1 cellular context compared by ENCODE assay signal in the genomic region with DNA sequence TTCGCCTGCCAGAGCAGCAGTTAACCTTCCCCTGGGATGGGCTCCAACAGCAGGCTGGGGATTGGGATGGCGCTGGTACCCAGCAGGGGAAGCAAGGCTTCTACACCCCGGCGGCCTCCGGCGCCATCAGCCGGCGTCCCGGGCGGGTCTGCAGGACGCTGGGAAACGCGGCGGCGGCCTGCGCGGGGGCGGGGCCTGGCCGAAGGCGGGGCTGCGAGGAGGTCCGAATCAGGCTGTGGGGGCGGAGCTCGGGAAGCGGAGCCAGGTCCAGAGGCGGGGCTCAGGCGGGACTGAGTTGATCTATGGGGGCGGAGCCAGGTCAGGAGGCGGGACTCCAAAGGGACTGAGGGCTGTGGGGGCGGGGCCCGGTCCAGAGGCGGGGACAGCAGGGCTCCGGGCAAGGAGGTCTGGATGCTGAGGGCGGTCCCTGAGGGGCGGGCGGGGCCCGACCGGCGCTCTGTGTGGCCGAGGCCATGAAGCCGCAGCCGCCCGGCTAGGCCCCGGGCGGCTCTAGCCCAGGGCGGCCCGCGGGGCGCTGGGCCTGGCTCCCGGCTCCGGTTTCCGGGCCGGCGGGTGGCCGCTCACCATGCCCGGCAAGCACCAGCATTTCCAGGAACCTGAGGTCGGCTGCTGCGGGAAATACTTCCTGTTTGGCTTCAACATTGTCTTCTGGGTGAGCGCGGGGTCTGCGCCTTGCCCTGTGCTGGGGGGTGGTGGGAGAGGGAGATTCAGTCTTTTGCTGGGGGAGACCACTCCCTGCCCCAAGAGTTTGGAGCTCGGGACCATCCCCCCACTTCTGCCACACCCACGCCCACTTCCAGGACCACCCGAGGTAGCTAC.
TF ChIP-seq lines count a peak whose summit lies in the region.

TSPAN17 (plus strand) TSS at position 455 of the 840 bp plus-strand sequence; CDS start at position 587, 132 bp downstream.

TF ChIP-seq in HepG2, 621 proteins besides CTCF, POLR2A, EP300 and RAD21 (continued from another document and continues in another):
- 0 out of 2 replicates have a peak, but pooled peaks have one; percentile 32 for TF ChIP-seq ZNF274 (CRISPR knock-in tag; IDR thresholded peaks at IDR 0.05)
- peak; percentile 60; the same call in 1 of the 2 replicates for TF ChIP-seq ZNF598 (CRISPR knock-in tag; IDR thresholded peaks at IDR 0.05; ENCODE audit: borderline replicate concordance)
- TF ChIP-seq GTF2F1 (IDR thresholded peaks at IDR 0.05; ENCODE audit: low read length): no peak
- TF ChIP-seq ZNF138 (CRISPR knock-in tag; IDR thresholded peaks at IDR 0.05; ENCODE audit: low read depth): no peak
- peak; percentile 84 for TF ChIP-seq YY1 (IDR thresholded peaks at IDR 0.05; ENCODE audit: insufficient read depth, insufficient replicate concordance, low read depth, low read length)
- TF ChIP-seq MATR3 (CRISPR knock-in tag; IDR thresholded peaks at IDR 0.05): no peak
- no peak for TF ChIP-seq PLRG1 (conservative IDR thresholded peaks at IDR 0.05)
- TF ChIP-seq MED1 (CRISPR knock-in tag; IDR thresholded peaks at IDR 0.05): no peak
- TF ChIP-seq, protein P1, sequence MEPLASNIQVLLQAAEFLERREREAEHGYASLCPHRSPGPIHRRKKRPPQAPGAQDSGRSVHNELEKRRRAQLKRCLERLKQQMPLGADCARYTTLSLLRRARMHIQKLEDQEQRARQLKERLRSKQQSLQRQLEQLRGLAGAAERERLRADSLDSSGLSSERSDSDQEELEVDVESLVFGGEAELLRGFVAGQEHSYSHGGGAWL (CRISPR knock-in tag; IDR thresholded peaks at IDR 0.05): peak; percentile 29; the same call in 1 of the 2 replicates
- no peak for TF ChIP-seq TP53 (CRISPR knock-in tag; conservative IDR thresholded peaks at IDR 0.05)
- no peak for TF ChIP-seq DDIT3 (CRISPR knock-in tag; IDR thresholded peaks at IDR 0.05)
- TF ChIP-seq, protein P2, sequence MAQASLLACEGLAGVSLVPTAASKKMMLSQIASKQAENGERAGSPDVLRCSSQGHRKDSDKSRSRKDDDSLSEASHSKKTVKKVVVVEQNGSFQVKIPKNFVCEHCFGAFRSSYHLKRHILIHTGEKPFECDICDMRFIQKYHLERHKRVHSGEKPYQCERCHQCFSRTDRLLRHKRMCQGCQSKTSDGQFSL (CRISPR knock-in tag; IDR thresholded peaks at IDR 0.05): no peak
- TF ChIP-seq, protein P3, sequence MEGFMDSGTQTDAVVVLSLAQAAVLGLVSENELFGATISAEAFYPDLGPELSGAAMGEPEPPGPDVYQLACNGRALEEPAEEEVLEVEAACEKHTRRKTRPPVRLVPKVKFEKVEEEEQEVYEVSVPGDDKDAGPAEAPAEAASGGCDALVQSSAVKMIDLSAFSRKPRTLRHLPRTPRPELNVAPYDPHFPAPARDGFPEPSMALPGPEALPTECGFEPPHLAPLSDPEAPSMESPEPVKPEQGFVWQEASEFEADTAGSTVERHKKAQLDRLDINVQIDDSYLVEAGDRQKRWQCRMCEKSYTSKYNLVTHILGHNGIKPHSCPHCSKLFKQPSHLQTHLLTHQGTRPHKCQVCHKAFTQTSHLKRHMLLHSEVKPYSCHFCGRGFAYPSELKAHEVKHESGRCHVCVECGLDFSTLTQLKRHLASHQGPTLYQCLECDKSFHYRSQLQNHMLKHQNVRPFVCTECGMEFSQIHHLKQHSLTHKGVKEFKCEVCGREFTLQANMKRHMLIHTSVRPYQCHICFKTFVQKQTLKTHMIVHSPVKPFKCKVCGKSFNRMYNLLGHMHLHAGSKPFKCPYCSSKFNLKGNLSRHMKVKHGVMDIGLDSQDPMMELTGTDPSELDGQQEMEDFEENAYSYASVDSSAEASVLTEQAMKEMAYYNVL (CRISPR knock-in tag; IDR thresholded peaks at IDR 0.05; ENCODE audit: borderline replicate concordance): peak; percentile 18; the same call in 1 of the 2 replicates
- no peak for TF ChIP-seq SNAPC2 (CRISPR knock-in tag; IDR thresholded peaks at IDR 0.05)
- no peak for TF ChIP-seq TEAD3 (CRISPR knock-in tag; optimal IDR thresholded peaks at IDR 0.05; ENCODE audit: borderline replicate concordance)
- TF ChIP-seq DR1 (CRISPR knock-in tag; IDR thresholded peaks at IDR 0.05): peak; percentile 36; the same call in 1 of the 2 replicates
- TF ChIP-seq ZNF724P (CRISPR knock-in tag; IDR thresholded peaks at IDR 0.05; ENCODE audit: borderline replicate concordance): no peak
- no peak for TF ChIP-seq POLR2AphosphoS2 (IDR thresholded peaks at IDR 0.05; ENCODE audit: low read depth, low read length)
- no peak for TF ChIP-seq NCOR1 (IDR thresholded peaks at IDR 0.05; ENCODE audit: borderline replicate concordance, low read length)
- no peak for TF ChIP-seq ISL2 (CRISPR knock-in tag; IDR thresholded peaks at IDR 0.05)
- TF ChIP-seq, protein P4, sequence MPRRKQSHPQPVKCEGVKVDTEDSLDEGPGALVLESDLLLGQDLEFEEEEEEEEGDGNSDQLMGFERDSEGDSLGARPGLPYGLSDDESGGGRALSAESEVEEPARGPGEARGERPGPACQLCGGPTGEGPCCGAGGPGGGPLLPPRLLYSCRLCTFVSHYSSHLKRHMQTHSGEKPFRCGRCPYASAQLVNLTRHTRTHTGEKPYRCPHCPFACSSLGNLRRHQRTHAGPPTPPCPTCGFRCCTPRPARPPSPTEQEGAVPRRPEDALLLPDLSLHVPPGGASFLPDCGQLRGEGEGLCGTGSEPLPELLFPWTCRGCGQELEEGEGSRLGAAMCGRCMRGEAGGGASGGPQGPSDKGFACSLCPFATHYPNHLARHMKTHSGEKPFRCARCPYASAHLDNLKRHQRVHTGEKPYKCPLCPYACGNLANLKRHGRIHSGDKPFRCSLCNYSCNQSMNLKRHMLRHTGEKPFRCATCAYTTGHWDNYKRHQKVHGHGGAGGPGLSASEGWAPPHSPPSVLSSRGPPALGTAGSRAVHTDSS (CRISPR knock-in tag; conservative IDR thresholded peaks at IDR 0.05): no peak
- TF ChIP-seq, protein P5, sequence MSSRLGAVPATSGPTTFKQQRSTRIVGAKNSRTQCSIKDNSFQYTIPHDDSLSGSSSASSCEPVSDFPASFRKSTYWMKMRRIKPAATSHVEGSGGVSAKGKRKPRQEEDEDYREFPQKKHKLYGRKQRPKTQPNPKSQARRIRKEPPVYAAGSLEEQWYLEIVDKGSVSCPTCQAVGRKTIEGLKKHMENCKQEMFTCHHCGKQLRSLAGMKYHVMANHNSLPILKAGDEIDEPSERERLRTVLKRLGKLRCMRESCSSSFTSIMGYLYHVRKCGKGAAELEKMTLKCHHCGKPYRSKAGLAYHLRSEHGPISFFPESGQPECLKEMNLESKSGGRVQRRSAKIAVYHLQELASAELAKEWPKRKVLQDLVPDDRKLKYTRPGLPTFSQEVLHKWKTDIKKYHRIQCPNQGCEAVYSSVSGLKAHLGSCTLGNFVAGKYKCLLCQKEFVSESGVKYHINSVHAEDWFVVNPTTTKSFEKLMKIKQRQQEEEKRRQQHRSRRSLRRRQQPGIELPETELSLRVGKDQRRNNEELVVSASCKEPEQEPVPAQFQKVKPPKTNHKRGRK (CRISPR knock-in tag; IDR thresholded peaks at IDR 0.05): no peak
- TF ChIP-seq, protein P6, sequence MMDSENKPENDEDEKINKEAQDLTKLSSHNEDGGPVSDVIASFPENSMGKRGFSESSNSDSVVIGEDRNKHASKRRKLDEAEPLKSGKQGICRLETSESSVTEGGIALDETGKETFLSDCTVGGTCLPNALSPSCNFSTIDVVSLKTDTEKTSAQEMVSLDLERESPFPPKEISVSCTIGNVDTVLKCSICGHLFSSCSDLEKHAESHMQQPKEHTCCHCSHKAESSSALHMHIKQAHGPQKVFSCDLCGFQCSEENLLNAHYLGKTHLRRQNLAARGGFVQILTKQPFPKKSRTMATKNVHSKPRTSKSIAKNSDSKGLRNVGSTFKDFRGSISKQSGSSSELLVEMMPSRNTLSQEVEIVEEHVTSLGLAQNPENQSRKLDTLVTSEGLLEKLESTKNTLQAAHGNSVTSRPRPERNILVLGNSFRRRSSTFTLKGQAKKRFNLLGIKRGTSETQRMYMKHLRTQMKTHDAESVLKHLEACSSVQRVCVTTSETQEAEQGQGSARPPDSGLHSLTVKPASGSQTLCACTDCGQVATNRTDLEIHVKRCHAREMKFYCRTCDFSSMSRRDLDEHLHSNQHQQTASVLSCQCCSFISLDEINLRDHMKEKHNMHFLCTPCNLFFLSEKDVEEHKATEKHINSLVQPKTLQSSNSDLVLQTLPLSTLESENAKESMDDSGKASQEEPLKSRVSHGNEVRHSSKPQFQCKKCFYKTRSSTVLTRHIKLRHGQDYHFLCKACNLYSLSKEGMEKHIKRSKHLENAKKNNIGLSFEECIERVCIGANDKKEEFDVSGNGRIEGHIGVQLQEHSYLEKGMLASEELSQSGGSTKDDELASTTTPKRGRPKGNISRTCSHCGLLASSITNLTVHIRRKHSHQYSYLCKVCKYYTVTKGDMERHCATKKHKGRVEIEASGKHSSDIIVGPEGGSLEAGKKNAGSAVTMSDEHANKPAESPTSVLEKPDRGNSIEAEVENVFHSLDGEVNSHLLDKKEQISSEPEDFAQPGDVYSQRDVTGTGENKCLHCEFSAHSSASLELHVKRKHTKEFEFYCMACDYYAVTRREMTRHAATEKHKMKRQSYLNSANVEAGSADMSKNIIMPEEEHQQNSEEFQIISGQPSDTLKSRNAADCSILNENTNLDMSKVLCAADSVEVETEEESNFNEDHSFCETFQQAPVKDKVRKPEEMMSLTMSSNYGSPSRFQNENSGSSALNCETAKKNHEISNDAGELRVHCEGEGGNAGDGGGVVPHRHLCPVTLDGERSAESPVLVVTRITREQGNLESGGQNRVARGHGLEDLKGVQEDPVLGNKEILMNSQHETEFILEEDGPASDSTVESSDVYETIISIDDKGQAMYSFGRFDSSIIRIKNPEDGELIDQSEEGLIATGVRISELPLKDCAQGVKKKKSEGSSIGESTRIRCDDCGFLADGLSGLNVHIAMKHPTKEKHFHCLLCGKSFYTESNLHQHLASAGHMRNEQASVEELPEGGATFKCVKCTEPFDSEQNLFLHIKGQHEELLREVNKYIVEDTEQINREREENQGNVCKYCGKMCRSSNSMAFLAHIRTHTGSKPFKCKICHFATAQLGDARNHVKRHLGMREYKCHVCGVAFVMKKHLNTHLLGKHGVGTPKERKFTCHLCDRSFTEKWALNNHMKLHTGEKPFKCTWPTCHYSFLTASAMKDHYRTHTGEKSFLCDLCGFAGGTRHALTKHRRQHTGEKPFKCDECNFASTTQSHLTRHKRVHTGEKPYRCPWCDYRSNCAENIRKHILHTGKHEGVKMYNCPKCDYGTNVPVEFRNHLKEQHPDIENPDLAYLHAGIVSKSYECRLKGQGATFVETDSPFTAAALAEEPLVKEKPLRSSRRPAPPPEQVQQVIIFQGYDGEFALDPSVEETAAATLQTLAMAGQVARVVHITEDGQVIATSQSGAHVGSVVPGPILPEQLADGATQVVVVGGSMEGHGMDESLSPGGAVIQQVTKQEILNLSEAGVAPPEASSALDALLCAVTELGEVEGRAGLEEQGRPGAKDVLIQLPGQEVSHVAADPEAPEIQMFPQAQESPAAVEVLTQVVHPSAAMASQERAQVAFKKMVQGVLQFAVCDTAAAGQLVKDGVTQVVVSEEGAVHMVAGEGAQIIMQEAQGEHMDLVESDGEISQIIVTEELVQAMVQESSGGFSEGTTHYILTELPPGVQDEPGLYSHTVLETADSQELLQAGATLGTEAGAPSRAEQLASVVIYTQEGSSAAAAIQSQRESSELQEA (CRISPR knock-in tag; IDR thresholded peaks at IDR 0.05; ENCODE audit: not compliant biosample characterization): peak; percentile 47
- no peak for TF ChIP-seq MTERF4 (CRISPR knock-in tag; IDR thresholded peaks at IDR 0.05)
- no peak for TF ChIP-seq NCOA1 (CRISPR knock-in tag; IDR thresholded peaks at IDR 0.05)
- no peak for TF ChIP-seq ZMYM2 (CRISPR knock-in tag; IDR thresholded peaks at IDR 0.05)
- no peak for TF ChIP-seq SAFB2 (CRISPR knock-in tag; IDR thresholded peaks at IDR 0.05; ENCODE audit: borderline replicate concordance, low read depth)
- TF ChIP-seq CCAR2 (optimal IDR thresholded peaks at IDR 0.05; ENCODE audit: low read depth, low read length): no peak
- no peak for TF ChIP-seq MAFF (IDR thresholded peaks at IDR 0.05; ENCODE audit: low read depth, low read length)
- TF ChIP-seq, protein P7, sequence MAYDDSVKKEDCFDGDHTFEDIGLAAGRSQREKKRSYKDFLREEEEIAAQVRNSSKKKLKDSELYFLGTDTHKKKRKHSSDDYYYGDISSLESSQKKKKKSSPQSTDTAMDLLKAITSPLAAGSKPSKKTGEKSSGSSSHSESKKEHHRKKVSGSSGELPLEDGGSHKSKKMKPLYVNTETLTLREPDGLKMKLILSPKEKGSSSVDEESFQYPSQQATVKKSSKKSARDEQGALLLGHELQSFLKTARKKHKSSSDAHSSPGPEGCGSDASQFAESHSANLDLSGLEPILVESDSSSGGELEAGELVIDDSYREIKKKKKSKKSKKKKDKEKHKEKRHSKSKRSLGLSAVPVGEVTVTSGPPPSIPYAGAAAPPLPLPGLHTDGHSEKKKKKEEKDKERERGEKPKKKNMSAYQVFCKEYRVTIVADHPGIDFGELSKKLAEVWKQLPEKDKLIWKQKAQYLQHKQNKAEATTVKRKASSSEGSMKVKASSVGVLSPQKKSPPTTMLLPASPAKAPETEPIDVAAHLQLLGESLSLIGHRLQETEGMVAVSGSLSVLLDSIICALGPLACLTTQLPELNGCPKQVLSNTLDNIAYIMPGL (CRISPR knock-in tag; IDR thresholded peaks at IDR 0.05; ENCODE audit: borderline replicate concordance in 1 of 2, low read depth in 1 of 2): peak in 1 of 2 experiments; percentile 15; a peak in 1 of 4 replicates
- TF ChIP-seq KLF16 (CRISPR knock-in tag; IDR thresholded peaks at IDR 0.05): peak in 1 of 2 experiments; percentile 53; a peak in 1 of 4 replicates
- peak; percentile 45; the same call in 1 of the 2 replicates for TF ChIP-seq NR2C2 (CRISPR knock-in tag; IDR thresholded peaks at IDR 0.05; ENCODE audit: borderline replicate concordance)
- TF ChIP-seq TEAD2 (CRISPR knock-in tag; IDR thresholded peaks at IDR 0.05): no peak
- TF ChIP-seq POLR2AphosphoS5 (IDR thresholded peaks at IDR 0.05; ENCODE audit: low read depth, low read length): peak; percentile 57
- peak; percentile 71 for TF ChIP-seq RBM39 (IDR thresholded peaks at IDR 0.05; ENCODE audit: low read depth, low read length, poor library complexity, severe bottlenecking)
- TF ChIP-seq WIZ (CRISPR knock-in tag; IDR thresholded peaks at IDR 0.05): no peak
- TF ChIP-seq KDM6A (CRISPR knock-in tag; IDR thresholded peaks at IDR 0.05; ENCODE audit: low read depth): no peak
- no peak for TF ChIP-seq CEBPB (IDR thresholded peaks at IDR 0.05; ENCODE audit: borderline replicate concordance, low read depth, low read length)
- no peak for TF ChIP-seq RXRB (CRISPR knock-in tag; IDR thresholded peaks at IDR 0.05; ENCODE audit: borderline replicate concordance)
- no peak for TF ChIP-seq ZNF296 (CRISPR knock-in tag; conservative IDR thresholded peaks at IDR 0.05)
- TF ChIP-seq PHB2 (IDR thresholded peaks at IDR 0.05; ENCODE audit: partially characterized antibody): no peak
- TF ChIP-seq ZNF333 (CRISPR knock-in tag; IDR thresholded peaks at IDR 0.05; ENCODE audit: borderline replicate concordance): no peak
- no peak for TF ChIP-seq FOXM1 (CRISPR knock-in tag; IDR thresholded peaks at IDR 0.05)
